ENCODE assay signal across 29 cellular contexts in the genomic region with DNA sequence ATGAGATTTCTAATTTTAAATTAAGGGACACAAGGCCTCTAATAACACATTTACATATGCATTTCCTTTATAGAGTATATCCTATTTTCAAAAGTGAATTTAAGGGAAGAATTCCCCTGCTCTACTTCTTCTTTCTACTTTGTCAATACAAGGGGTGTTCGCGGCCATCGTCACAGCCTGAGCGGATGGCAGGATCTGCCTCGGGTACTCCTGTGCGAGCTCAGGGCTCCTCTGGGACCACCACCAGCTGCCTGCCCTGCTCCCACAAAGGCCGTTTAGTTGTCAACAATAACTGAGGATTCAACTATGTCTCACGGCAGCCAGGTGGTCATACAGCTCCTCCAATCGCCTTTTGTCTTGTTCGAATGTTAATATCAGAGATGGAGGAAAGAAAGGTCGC.
"Had no signal": no experiment of that assay in that cellular context is flagged by ENCODE, and none has a peak within 500 bp of the region (broad histone marks: within the 10 kb centered on the region; RNA-seq: fewer than 3 reads in every experiment).

No MANE protein-coding gene starts in this region.

- H3K9me3 ChIP-seq: left ventricle myocardium inferior, neutrophil, right atrium auricular region, stomach, testis, thyroid gland, transverse colon, upper lobe of right lung had no signal

- H3K27me3 Mint-ChIP-seq: naive B cell; progenitor cell of endocrine pancreas; stimulated activated naive B cell treated with anti-CD40 and anti-IgM and Interleukin-4, amounts not matched to agents 10 μg/mL and 1 μg/mL and 100 μg/mL, for 72 hours had no signal

- H3K9me3 Mint-ChIP-seq: mesothelial cell of epicardium, nephron progenitor cell had no signal

- H3K4me1 Mint-ChIP-seq: naive B cell; natural killer cell; stimulated activated naive B cell treated with anti-CD40 and anti-IgM and Interleukin-4, amounts not matched to agents 10 μg/mL and 1 μg/mL and 100 μg/mL, for 72 hours had no signal

- FAIRE-seq: urothelium cell line had no signal

- H3K79me2 ChIP-seq: hepatocyte, parathyroid adenoma had no signal

- H3K36me3 Mint-ChIP-seq: mesothelial cell of epicardium; naive B cell; natural killer cell; stimulated activated naive B cell treated with anti-CD40 and anti-IgM and Interleukin-4, amounts not matched to agents 10 μg/mL and 1 μg/mL and 100 μg/mL, for 72 hours had no signal

- H3K4me3 ChIP-seq: hepatocyte, left ventricle myocardium inferior, lung, neural progenitor cell, right atrium auricular region, skin epidermis, stomach, testis, thyroid gland, transverse colon, upper lobe of right lung had no signal

- H3K4me2 ChIP-seq: hepatocyte, neural progenitor cell had no signal

- H2AFZ ChIP-seq: hepatocyte, neural progenitor cell, parathyroid adenoma had no signal

- H3K27ac ChIP-seq: hepatocyte, left ventricle myocardium inferior, neural progenitor cell, neutrophil, parathyroid adenoma, right atrium auricular region, skin epidermis, stomach, testis, thyroid gland, transverse colon, upper lobe of right lung had no signal

- DNase-seq: islet precursor cell; left ventricle myocardium inferior; mesendoderm; naive B cell; natural killer cell; nephron progenitor cell; occipital lobe; stimulated activated CD4-positive, alpha-beta T cell treated with anti-CD3 and anti-CD28 coated beads, Interleukin-12 subunit alpha, Interleukin-12 subunit beta, amount 100 ng/mL, for 4 hours; stimulated activated CD4-positive, alpha-beta T cell treated with anti-CD3 and anti-CD28 coated beads, Interleukin-15, amount 100 ng/mL, for 24 hours; stimulated activated CD4-positive, alpha-beta T cell treated with anti-CD3 and anti-CD28 coated beads, Interleukin-2, amount 100 ng/mL, for 24 hours; stimulated activated CD4-positive, alpha-beta T cell treated with anti-CD3 and anti-CD28 coated beads, Interleukin-4, amount 100 ng/mL, for 1 hour; stimulated activated naive B cell treated with anti-CD40 and anti-IgM and Interleukin-4, amounts not matched to agents 10 μg/mL and 1 μg/mL and 100 μg/mL, for 72 hours; stimulated activated naive CD8-positive, alpha-beta T cell treated with anti-CD3 and anti-CD28 coated beads, Interleukin-15, Interleukin-2, amounts not matched to agents 100 U/mL and 50 U/mL, for 24 hours; stomach; testis; thyroid gland; transverse colon; upper lobe of right lung had no signal

- H3K27ac Mint-ChIP-seq: mesothelial cell of epicardium; natural killer cell; nephron progenitor cell; neural progenitor cell; progenitor cell of endocrine pancreas; stimulated activated naive B cell treated with anti-CD40 and anti-IgM and Interleukin-4, amounts not matched to agents 10 μg/mL and 1 μg/mL and 100 μg/mL, for 72 hours had no signal

- H3K36me3 ChIP-seq: left ventricle myocardium inferior, neural progenitor cell, neutrophil, right atrium auricular region, stomach, thyroid gland, transverse colon, upper lobe of right lung had no signal

- H3K27me3 ChIP-seq: hepatocyte, neural progenitor cell, neutrophil, right atrium auricular region, stomach, testis, thyroid gland, transverse colon, upper lobe of right lung had no signal

- H3K4me3 Mint-ChIP-seq: mesothelial cell of epicardium; naive B cell; natural killer cell; nephron progenitor cell; neural progenitor cell; stimulated activated naive B cell treated with anti-CD40 and anti-IgM and Interleukin-4, amounts not matched to agents 10 μg/mL and 1 μg/mL and 100 μg/mL, for 72 hours had no signal

- ATAC-seq: natural killer cell; sciatic nerve; stimulated activated naive B cell treated with anti-CD40 and anti-IgM and Interleukin-4, amounts not matched to agents 10 μg/mL and 1 μg/mL and 100 μg/mL, for 72 hours; stimulated activated naive CD8-positive, alpha-beta T cell treated with anti-CD3 and anti-CD28 coated beads, Interleukin-15, Interleukin-2, amounts not matched to agents 100 U/mL and 50 U/mL, for 24 hours; upper lobe of right lung had no signal

- H3K9ac ChIP-seq: neural progenitor cell, parathyroid adenoma had no signal

- H3K4me1 ChIP-seq: left ventricle myocardium inferior, neural progenitor cell, parathyroid adenoma, right atrium auricular region, stomach, testis, thyroid gland, transverse colon, upper lobe of right lung had no signal
